In genomic region chr1:184828369-184828717, GRCh38 we compare ENCODE assay signal across 15 cellular contexts.
A peak's percentile ranks its signal among the peaks of the same experiment; 100 is the strongest.
DNase-seq lines count a peak whose midpoint lies in the region; ATAC-seq and TF ChIP-seq lines count a peak whose summit lies in the region.
"Had no signal": no experiment of that assay in that cellular context is flagged by ENCODE, and none has a peak within 500 bp of the region (broad histone marks: within the 10 kb centered on the region; RNA-seq: fewer than 3 reads in every experiment).

No MANE protein-coding gene starts in this region.

- H4K8ac ChIP-seq in mesenchymal stem cell (ENCODE audit: low read length): no peak overlapping the region

- H2BK15ac ChIP-seq in mesenchymal stem cell (ENCODE audit: low read depth, poor library complexity, severe bottlenecking): no peak overlapping the region

- H3K36me3 ChIP-seq in HUES48 (ENCODE audit: control insufficient read depth, insufficient read depth, low read length): no peaks in the 10 kb centered on the region
- peaks cover 9 to 10% of the 10 kb centered on the region in 2 donors for H3K36me3 ChIP-seq in ascending aorta
- H3K36me3 ChIP-seq in mesenchymal stem cell (ENCODE audit: control insufficient read depth in 1 of 2, insufficient read depth in 2 of 2, low read depth in 1 of 2, low read length in 2 of 2): peaks cover 0 to 50% of the 10 kb centered on the region in 2 experiments
- no peaks in the 10 kb centered on the region for H3K36me3 ChIP-seq in smooth muscle cell (ENCODE audit: low read depth)

- H3K4me1 ChIP-seq in HUES48 (ENCODE audit: control insufficient read depth, insufficient read depth, low read length): peaks cover 8% of the 10 kb centered on the region; the same call in 1 of the 2 replicates
- peaks cover 6 to 66% of the 10 kb centered on the region in 2 donors for H3K4me1 ChIP-seq in ascending aorta
- H3K4me1 ChIP-seq in mesenchymal stem cell (ENCODE audit: control insufficient read depth, insufficient read depth, low read depth, low read length): peaks cover 10% of the 10 kb centered on the region
- H3K4me1 ChIP-seq in smooth muscle cell (ENCODE audit: low read depth): peaks cover 3% of the 10 kb centered on the region

- H3K4ac ChIP-seq in mesenchymal stem cell (ENCODE audit: low read depth in 1 of 2, low read length in 2 of 2): no peak overlapping the region

- H2BK5ac ChIP-seq in mesenchymal stem cell (ENCODE audit: low read depth, low read length, poor library complexity, severe bottlenecking): no peak overlapping the region

- TF ChIP-seq CTCF in ascending aorta (IDR thresholded peaks at IDR 0.05) (no peak), smooth muscle cell (IDR thresholded peaks at IDR 0.05; ENCODE audit: borderline replicate concordance, insufficient read depth, poor library complexity, severe bottlenecking) (no peak)

- intact Hi-C loops in ascending aorta (cut with DNase I): loop anchor here (2.0 to 5.0 kb wide), 2 partner anchors 54 to 144 kb away; partner anchors contain the start of gene NIBAN1

- H4K20me1 ChIP-seq in smooth muscle cell (ENCODE audit: low read depth): no peaks in the 10 kb centered on the region

- H3K9ac ChIP-seq in HUES48 (ENCODE audit: low read depth, low read length) (no peak overlapping the region), mesenchymal stem cell (ENCODE audit: low read length) (no peak overlapping the region), smooth muscle cell (ENCODE audit: low read depth) (no peak overlapping the region)

- H2BK12ac ChIP-seq in mesenchymal stem cell (ENCODE audit: low read length in 2 of 2): no peak overlapping the region

- H3K4me2 ChIP-seq in mesenchymal stem cell (ENCODE audit: low read length, poor library complexity, severe bottlenecking): no peak overlapping the region
- no peak overlapping the region for H3K4me2 ChIP-seq in smooth muscle cell

- WGBS in mesenchymal stem cell: 68% methylated on average over 1 of the region's 2 CpGs
- 64% methylated on average over 2 of the region's 2 CpGs for WGBS in smooth muscle cell (ENCODE audit: low lambda C conversion rate)

- ATAC-seq in HG03175 (IDR thresholded peaks at IDR 0.05; ENCODE audit: unreplicated experiment) (no peak), HG03280 (IDR thresholded peaks at IDR 0.05; ENCODE audit: unreplicated experiment) (no peak)
- ATAC-seq: natural killer cell treated with Interleukin-12 subunit alpha and Interleukin-12 subunit beta and Interleukin-15 and Interleukin-18, amount 100 ng/mL, for 72 hours had no signal

- H3K27ac ChIP-seq in HUES48 (ENCODE audit: low read depth, low read length): peak overlapping the region; percentile 71
- H3K27ac ChIP-seq in ascending aorta: peak overlapping the region; percentile 85 to 88
- H3K27ac ChIP-seq in mesenchymal stem cell (ENCODE audit: low read length, poor library complexity, severe bottlenecking): peak overlapping the region; percentile 75
- H3K27ac ChIP-seq in smooth muscle cell (ENCODE audit: low read depth): peak overlapping the region; percentile 43

- H3F3A ChIP-seq in smooth muscle cell (ENCODE audit: low read depth): no peaks in the 10 kb centered on the region

- no peak overlapping the region for H3K23ac ChIP-seq in mesenchymal stem cell (ENCODE audit: low read length in 2 of 2)

- H2BK120ac ChIP-seq in mesenchymal stem cell (ENCODE audit: low read depth, low read length): no peak overlapping the region

- no peaks in the 10 kb centered on the region for H3K79me1 ChIP-seq in mesenchymal stem cell (replicated peaks; ENCODE audit: low read length, poor library complexity, severe bottlenecking)

- H3K79me2 ChIP-seq in smooth muscle cell (ENCODE audit: low read depth): no peaks in the 10 kb centered on the region

- H2AFZ ChIP-seq in mesenchymal stem cell (ENCODE audit: low read depth, low read length) (no peak overlapping the region), smooth muscle cell (ENCODE audit: low read depth) (no peak overlapping the region)

- H3K18ac ChIP-seq in mesenchymal stem cell (ENCODE audit: low read depth in 1 of 2, low read length in 2 of 2): no peak overlapping the region

- H3K27me3 ChIP-seq in HUES48 (ENCODE audit: control insufficient read depth, insufficient read depth, low read length) (no peaks in the 10 kb centered on the region), ascending aorta (no peaks in the 10 kb centered on the region), mesenchymal stem cell (ENCODE audit: control insufficient read depth in 1 of 2, insufficient read depth in 1 of 2, low read length in 2 of 2) (no peaks in the 10 kb centered on the region), smooth muscle cell (ENCODE audit: low read depth) (no peaks in the 10 kb centered on the region)
- H3K27me3 ChIP-seq: MG63 had no signal

- no peak overlapping the region for H2AK5ac ChIP-seq in mesenchymal stem cell (ENCODE audit: low read length, severe bottlenecking)

- H4K91ac ChIP-seq in mesenchymal stem cell (ENCODE audit: low read length): no peak overlapping the region

- H3K4me3 ChIP-seq in HUES48 (ENCODE audit: low read depth, low read length) (no peak overlapping the region), ascending aorta (no peak overlapping the region), mesenchymal stem cell (ENCODE audit: insufficient read depth in 1 of 2, low read depth in 1 of 2, low read length in 2 of 2) (no peak overlapping the region), smooth muscle cell (no peak overlapping the region)
- H3K4me3 ChIP-seq: lung, MG63 had no signal

- DNase-seq in ascending aorta (ENCODE audit: low spot score in 2 of 2): no peak
- no peak for DNase-seq in mesenchymal stem cell
- no peak for DNase-seq in smooth muscle cell (lab: John Stamatoyannopoulos, UW; ENCODE audit: unreplicated experiment)
- no peak for DNase-seq in stimulated activated CD4-positive, alpha-beta T cell treated with anti-CD3 and anti-CD28 coated beads, Interleukin-4, amount 100 ng/mL, for 4 hours
- DNase-seq in SHP77 treated with DMSO at 0.1 percent for 48 hours (lab: John Stamatoyannopoulos, UW): no peak
- DNase-seq: activated CD8-positive, alpha-beta memory T cell treated with anti-CD3 and anti-CD28 coated beads for 24 hours; COR-L47; NCI-H345; T-helper 9 cell had no signal

- H3K9me3 ChIP-seq in HUES48 (ENCODE audit: control insufficient read depth, insufficient read depth, low read length) (no peaks in the 10 kb centered on the region), ascending aorta (no peaks in the 10 kb centered on the region), mesenchymal stem cell (ENCODE audit: control insufficient read depth, low read length) (no peaks in the 10 kb centered on the region), smooth muscle cell (replicated peaks; ENCODE audit: low read depth) (no peaks in the 10 kb centered on the region)
- H3K9me3 ChIP-seq: MG63 had no signal

- no peak overlapping the region for H3K14ac ChIP-seq in mesenchymal stem cell (ENCODE audit: low read length in 2 of 2)
